20 cellular contexts compared by ENCODE assay signal in genomic region chr11:134079317-134079716, GRCh38.
"Had no signal": no experiment of that assay in that cellular context is flagged by ENCODE, and none has a peak within 500 bp of the region (broad histone marks: within the 10 kb centered on the region; RNA-seq: fewer than 3 reads in every experiment).

No MANE protein-coding gene starts in this region.

- DNase-seq: central memory CD4-positive, alpha-beta T cell; cortex of kidney; endodermal cell; erythroblast; foreskin keratinocyte; kidney; left cardiac atrium; left ventricle myocardium inferior; mesendoderm; naive thymus-derived CD4-positive, alpha-beta T cell; nephron progenitor cell; posterior cingulate gyrus; stimulated activated CD4-positive, alpha-beta T cell treated with anti-CD3 and anti-CD28 coated beads, Interleukin-2, amount 100 ng/mL, for 48 hours; tibial artery; upper lobe of left lung; uterus had no signal

- H3K4me3 Mint-ChIP-seq: endodermal cell; naive thymus-derived CD4-positive, alpha-beta T cell; nephron progenitor cell; stimulated activated naive CD8-positive, alpha-beta T cell treated with anti-CD3 and anti-CD28 coated beads, Interleukin-15, Interleukin-2, amounts not matched to agents 100 ng/mL and 50 ng/mL, for 24 hours had no signal

- H3K27me3 ChIP-seq: foreskin keratinocyte, hepatocyte, tibial artery, upper lobe of left lung, uterus had no signal

- H2AFZ ChIP-seq: hepatocyte had no signal

- H3K79me2 ChIP-seq: hepatocyte had no signal

- H3K4me3 ChIP-seq: hepatocyte, left ventricle myocardium inferior, lung, smooth muscle cell, tibial artery, upper lobe of left lung, uterus had no signal

- ATAC-seq: foreskin keratinocyte; left cardiac atrium; naive thymus-derived CD4-positive, alpha-beta T cell had no signal

- H3K27ac ChIP-seq: foreskin keratinocyte, hepatocyte, left ventricle myocardium inferior, tibial artery, upper lobe of left lung had no signal

- H3K4me1 Mint-ChIP-seq: endodermal cell had no signal

- H3K4me1 ChIP-seq: foreskin keratinocyte, upper lobe of left lung, uterus had no signal

- H3K27me3 Mint-ChIP-seq: stimulated activated naive CD8-positive, alpha-beta T cell treated with anti-CD3 and anti-CD28 coated beads, Interleukin-15, Interleukin-2, amounts not matched to agents 100 ng/mL and 50 ng/mL, for 24 hours had no signal

- H3K4me2 ChIP-seq: hepatocyte, smooth muscle cell had no signal

- H3K36me3 ChIP-seq: left ventricle myocardium inferior, upper lobe of left lung, uterus had no signal

- H3K27ac Mint-ChIP-seq: endodermal cell; naive thymus-derived CD4-positive, alpha-beta T cell; nephron progenitor cell; stimulated activated naive CD8-positive, alpha-beta T cell treated with anti-CD3 and anti-CD28 coated beads, Interleukin-15, Interleukin-2, amounts not matched to agents 100 ng/mL and 50 ng/mL, for 24 hours had no signal

- H3K9me3 ChIP-seq: left ventricle myocardium inferior, uterus had no signal
